In the genomic region with DNA sequence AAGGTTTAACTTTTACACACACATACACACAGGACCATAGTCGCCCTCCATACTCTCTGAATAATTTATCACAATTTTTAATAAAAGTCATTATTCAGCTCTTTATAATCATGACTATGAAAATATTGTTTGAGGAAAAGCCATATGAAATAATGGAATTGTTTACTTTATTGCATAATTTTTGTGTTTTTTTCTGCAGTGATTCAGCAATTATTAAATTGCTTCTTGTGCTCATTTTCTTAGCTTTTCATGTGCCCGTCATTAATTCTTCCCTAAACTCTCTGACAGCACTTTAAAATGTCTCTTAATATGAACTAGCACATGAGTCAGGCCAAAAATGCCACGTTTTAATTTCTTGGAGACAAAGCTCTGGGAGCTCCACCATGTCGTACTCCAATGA, we compare ENCODE assay signal across 28 cellular contexts.
"Had no signal": no experiment of that assay in that cellular context is flagged by ENCODE, and none has a peak within 500 bp of the region (broad histone marks: within the 10 kb centered on the region; RNA-seq: fewer than 3 reads in every experiment).

No MANE protein-coding gene starts in this region.

- H3K36me3 ChIP-seq: left ventricle myocardium inferior, neural progenitor cell, neutrophil, right atrium auricular region, stomach, thyroid gland, transverse colon, upper lobe of left lung, vagina had no signal

- H3K27ac ChIP-seq: left ventricle myocardium inferior, neural progenitor cell, neutrophil, parathyroid adenoma, right atrium auricular region, skin epidermis, stomach, testis, thyroid gland, transverse colon, upper lobe of left lung, vagina had no signal

- H2AFZ ChIP-seq: neural progenitor cell, parathyroid adenoma had no signal

- H3K9me3 ChIP-seq: neutrophil, testis, thyroid gland, vagina had no signal

- H3K9ac ChIP-seq: neural progenitor cell, parathyroid adenoma had no signal

- H3K4me1 ChIP-seq: left ventricle myocardium inferior, parathyroid adenoma, right atrium auricular region, stomach, testis, upper lobe of left lung, vagina had no signal

- H3K79me2 ChIP-seq: parathyroid adenoma had no signal

- DNase-seq: hypothalamus; immature natural killer cell; islet precursor cell; left ventricle myocardium inferior; mesendoderm; naive B cell; natural killer cell; nephron progenitor cell; occipital lobe; stimulated activated CD4-positive, alpha-beta T cell treated with anti-CD3 and anti-CD28 coated beads, Interleukin-12 subunit alpha, Interleukin-12 subunit beta, amount 100 ng/mL, for 4 hours; stimulated activated CD4-positive, alpha-beta T cell treated with anti-CD3 and anti-CD28 coated beads, Interleukin-15, amount 100 ng/mL, for 24 hours; stimulated activated CD4-positive, alpha-beta T cell treated with anti-CD3 and anti-CD28 coated beads, Interleukin-2, amount 100 ng/mL, for 24 hours; stimulated activated CD4-positive, alpha-beta T cell treated with anti-CD3 and anti-CD28 coated beads, Interleukin-4, amount 100 ng/mL, for 1 hour; stimulated activated naive B cell treated with anti-CD40 and anti-IgM and Interleukin-4, amounts not matched to agents 10 μg/mL and 1 μg/mL and 100 μg/mL, for 72 hours; stimulated activated naive CD8-positive, alpha-beta T cell treated with anti-CD3 and anti-CD28 coated beads, Interleukin-15, Interleukin-2, amounts not matched to agents 100 U/mL and 50 U/mL, for 24 hours; stomach; testis; thyroid gland; transverse colon; upper lobe of left lung had no signal

- H3K4me3 ChIP-seq: left ventricle myocardium inferior, lung, neural progenitor cell, right atrium auricular region, skin epidermis, stomach, testis, thyroid gland, transverse colon, upper lobe of left lung, vagina had no signal

- ATAC-seq: natural killer cell; sciatic nerve; stimulated activated naive B cell treated with anti-CD40 and anti-IgM and Interleukin-4, amounts not matched to agents 10 μg/mL and 1 μg/mL and 100 μg/mL, for 72 hours; stimulated activated naive CD8-positive, alpha-beta T cell treated with anti-CD3 and anti-CD28 coated beads, Interleukin-15, Interleukin-2, amounts not matched to agents 100 U/mL and 50 U/mL, for 24 hours had no signal

- H3K27me3 ChIP-seq: neural progenitor cell, right atrium auricular region, testis, thyroid gland, vagina had no signal

- H3K4me2 ChIP-seq: neural progenitor cell had no signal
